18 cellular contexts compared by ENCODE assay signal in the genomic region with DNA sequence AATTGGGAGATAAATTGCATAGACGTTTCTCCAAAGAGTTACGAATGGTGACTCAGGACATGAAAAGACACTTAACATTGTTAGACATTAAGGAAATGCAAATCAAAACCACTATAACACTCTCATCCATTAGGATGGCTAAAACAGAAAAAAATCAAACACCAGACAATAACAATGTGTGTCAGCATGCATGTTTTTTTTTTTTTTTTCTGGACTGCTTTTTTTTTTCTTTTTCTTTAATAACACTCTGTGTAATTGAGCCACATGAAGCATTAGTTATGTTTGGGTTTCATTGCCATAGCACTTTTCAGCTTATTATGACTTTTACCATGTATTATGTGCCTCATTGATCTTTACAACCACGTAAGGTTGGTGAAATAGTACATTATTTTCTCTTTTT.
"Had no signal": no experiment of that assay in that cellular context is flagged by ENCODE, and none has a peak within 500 bp of the region (broad histone marks: within the 10 kb centered on the region; RNA-seq: fewer than 3 reads in every experiment).

No MANE protein-coding gene starts in this region.

- ATAC-seq: activated CD8-positive, alpha-beta T cell treated with anti-CD3 and anti-CD28 coated beads, Interleukin-2, amount 10 ng/mL, durations not matched to agents 7 days and 5 days; gastroesophageal sphincter; heart left ventricle; left lung; naive thymus-derived CD4-positive, alpha-beta T cell; right cardiac atrium had no signal

- H3K4me1 ChIP-seq: prostate gland, testis had no signal

- H3K27me3 ChIP-seq: gastroesophageal sphincter, heart left ventricle, left lung, testis had no signal

- FAIRE-seq: kidney had no signal

- DNase-seq: activated CD4-positive, alpha-beta T cell treated with anti-CD3 and anti-CD28 coated beads, Interleukin-2, amount 10 ng/mL, durations not matched to agents 7 days and 5 days; activated CD8-positive, alpha-beta T cell treated with anti-CD3 and anti-CD28 coated beads, Interleukin-2, amount 10 ng/mL, durations not matched to agents 7 days and 5 days; activated naive CD4-positive, alpha-beta T cell treated with anti-CD3 and anti-CD28 coated beads for 36 hours; activated T-cell treated with anti-CD3 and anti-CD28 coated beads, Interleukin-2, amount 50 U/mL, for 24 hours; heart left ventricle; kidney; left lung; naive thymus-derived CD4-positive, alpha-beta T cell; right cardiac atrium; small intestine; stimulated activated CD4-positive, alpha-beta T cell treated with anti-CD3 and anti-CD28 coated beads, Interleukin-15, amount 100 ng/mL, for 24 hours; stimulated activated CD4-positive, alpha-beta T cell treated with anti-CD3 and anti-CD28 coated beads, Interleukin-4, amount 100 ng/mL, for 1 hour; T-helper 1 cell; T-helper 9 cell; testis had no signal

- H3K4me3 ChIP-seq: coronary artery, gastroesophageal sphincter, heart left ventricle, left lung, prostate gland, testis had no signal

- H3K9me3 ChIP-seq: gastroesophageal sphincter, heart left ventricle, left lung, prostate gland, testis had no signal

- H3K27ac ChIP-seq: coronary artery, gastroesophageal sphincter, heart left ventricle, left lung, prostate gland, testis had no signal

- H3K36me3 ChIP-seq: gastroesophageal sphincter, heart left ventricle, left lung, prostate gland had no signal
